In genomic region chr6:13307508-13307995, GRCh38 we compare ENCODE assay signal across 13 cellular contexts. TPM values are rescaled to one million over a fixed set of nuclear protein-coding genes. Genes with fewer than 3 reads are reported as not detected.
DNase-seq lines count a peak whose midpoint lies in the region; ATAC-seq lines count a peak whose summit lies in the region.
"Had no signal": no experiment of that assay in that cellular context is flagged by ENCODE, and none has a peak within 500 bp of the region (broad histone marks: within the 10 kb centered on the region; RNA-seq: fewer than 3 reads in every experiment).

No MANE protein-coding gene starts in this region.

- H3K9me3 Mint-ChIP-seq in activated naive CD8-positive, alpha-beta T cell treated with anti-CD3 and anti-CD28 coated beads for 36 hours = peaks cover 5% of the 10 kb centered on the region
- H3K9me3 Mint-ChIP-seq: effector memory CD8-positive, alpha-beta T cell had no signal

- peaks cover 30% of the 10 kb centered on the region for H3K4me1 Mint-ChIP-seq in activated naive CD8-positive, alpha-beta T cell treated with anti-CD3 and anti-CD28 coated beads for 36 hours

- H3K36me3 Mint-ChIP-seq in activated naive CD8-positive, alpha-beta T cell treated with anti-CD3 and anti-CD28 coated beads for 36 hours = peaks cover 42% of the 10 kb centered on the region

- in situ Hi-C loops in ACHN (cut with HindIII; ENCODE audit: low pct_ligation_motif_present, low pct_unique_long_range_greater_than_20kb, low sequenced_read_pairs) = no loop called here

- no peaks in the 10 kb centered on the region for H3K27me3 Mint-ChIP-seq in activated naive CD8-positive, alpha-beta T cell treated with anti-CD3 and anti-CD28 coated beads for 36 hours
- H3K27me3 Mint-ChIP-seq: effector memory CD8-positive, alpha-beta T cell had no signal

- ATAC-seq in sciatic nerve (no peak), HG02970 (IDR thresholded peaks at IDR 0.05; ENCODE audit: low FRiP score, unreplicated experiment) (no peak)
- ATAC-seq: effector memory CD8-positive, alpha-beta T cell had no signal

- DNase-seq in ACHN (peak; percentile 50), EL (peak; percentile 31), glomerular endothelial cell (ENCODE audit: extremely low read depth, low read depth, low spot score) (peak; percentile 64), sciatic nerve (ENCODE audit: low spot score) (no peak), RPMI8226 (no peak), NCI-H1417 (lab: John Stamatoyannopoulos, UW) (no peak)
- no peak for DNase-seq in activated naive CD8-positive, alpha-beta T cell treated with anti-CD3 and anti-CD28 coated beads for 36 hours
- DNase-seq: activated naive CD4-positive, alpha-beta T cell; DMS 273 treated with DMSO at 0.1 percent for 48 hours; effector memory CD8-positive, alpha-beta T cell; NCI-H2171; occipital lobe had no signal

- intact Hi-C loops in sciatic nerve (cut with DNase I) = no loop called here

- no peak overlapping the region for H3K4me3 Mint-ChIP-seq in activated naive CD8-positive, alpha-beta T cell treated with anti-CD3 and anti-CD28 coated beads for 36 hours
- H3K4me3 Mint-ChIP-seq: effector memory CD8-positive, alpha-beta T cell had no signal

- H3K27ac Mint-ChIP-seq in activated naive CD8-positive, alpha-beta T cell treated with anti-CD3 and anti-CD28 coated beads for 36 hours = peak overlapping the region; percentile 8

RNA-seq across cellular contexts. Expression of gene TBC1D7, which starts 20.8 kb away (rescaled TPM):
- 10 to 100 TPM; 20.2 to 20.6 TPM for total RNA-seq in activated naive CD8-positive, alpha-beta T cell treated with anti-CD3 and anti-CD28 coated beads for 36 hours
- 26.2 and 30.2 TPM in 2 replicates for total RNA-seq in glomerular endothelial cell
- 10.2 TPM for total RNA-seq in sciatic nerve

Comparison
In these comparisons a context has a peak if more than half of its experiments do, and no peak if none do; other contexts are left out.
1. DNase-seq: peak in ACHN (single experiment), EL (single experiment) and glomerular endothelial cell (single experiment); none in activated naive CD8-positive, alpha-beta T cell treated with anti-CD3 and anti-CD28 coated beads for 36 hours (single experiment), sciatic nerve (single experiment), RPMI8226 (single experiment) and NCI-H1417 (0 of 3).